Comparison of ENCODE assay signal across 12 cellular contexts in the genomic region with DNA sequence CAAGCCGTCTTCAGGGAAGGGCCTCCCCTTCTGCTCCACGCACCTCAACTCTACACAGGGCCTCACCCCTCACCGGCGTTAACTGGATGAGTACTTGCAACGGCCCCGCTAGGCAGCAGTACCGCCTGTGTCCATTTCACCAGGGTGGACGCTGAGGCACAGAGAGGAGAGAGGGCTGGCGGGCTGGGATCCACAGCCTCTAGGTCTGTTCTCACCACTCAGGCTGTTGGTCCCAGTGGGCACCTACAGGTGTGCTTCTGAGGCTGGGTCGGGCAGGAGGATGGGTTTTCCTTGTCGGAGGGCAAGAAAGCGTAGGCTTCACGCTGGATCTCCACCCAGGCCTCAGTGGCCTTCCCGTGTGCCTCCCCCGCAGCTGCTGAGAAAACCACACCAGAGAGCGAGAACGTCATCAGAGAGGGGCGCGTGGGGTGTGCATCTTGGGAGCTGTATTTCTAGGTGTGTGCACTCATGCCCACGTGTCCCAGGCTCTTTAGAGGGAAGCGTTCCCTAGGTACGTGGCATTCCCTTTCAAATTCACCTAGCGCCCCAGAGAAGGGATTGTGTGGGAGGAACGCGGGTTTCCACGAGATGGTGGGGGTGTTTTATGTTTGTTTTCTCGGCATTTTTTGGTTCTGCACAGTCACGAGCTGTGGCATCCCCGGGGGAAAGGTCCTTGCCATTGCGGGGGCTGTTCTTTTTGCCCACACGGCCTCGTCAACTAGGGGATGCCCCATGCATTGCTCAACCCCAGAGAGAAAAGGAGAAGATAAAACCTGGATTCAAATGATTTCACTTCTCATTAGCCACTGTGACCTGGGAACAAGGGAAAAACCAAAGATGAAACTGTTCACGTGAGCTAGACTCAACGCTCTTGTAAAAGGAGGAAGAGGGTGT.
DNase-seq lines count a peak whose midpoint lies in the region; ATAC-seq and TF ChIP-seq lines count a peak whose summit lies in the region.
"Had no signal": no experiment of that assay in that cellular context is flagged by ENCODE, and none has a peak within 500 bp of the region (broad histone marks: within the 10 kb centered on the region; RNA-seq: fewer than 3 reads in every experiment).

No MANE protein-coding gene starts in this region.

- no peak overlapping the region for H3K4me3 ChIP-seq in HL-60 (replicated peaks; ENCODE audit: insufficient read depth, low read length)
- H3K4me3 ChIP-seq: hepatocyte, SJSA1, uterus had no signal

- H3K27me3 Mint-ChIP-seq in activated CD4-positive, alpha-beta T cell treated with anti-CD3 and anti-CD28 coated beads for 36 hours, result peaks cover 6% of the 10 kb centered on the region
- H3K27me3 Mint-ChIP-seq in dendritic cell treated with granulocyte-macrophage colony-stimulating factor and Interleukin-4, amounts not matched to agents 40 ng/mL and 50 ng/mL, for 4 days, result peaks cover 38% of the 10 kb centered on the region

- peaks cover 29% of the 10 kb centered on the region for H3K4me1 Mint-ChIP-seq in activated CD4-positive, alpha-beta T cell treated with anti-CD3 and anti-CD28 coated beads for 36 hours
- peaks cover 76% of the 10 kb centered on the region for H3K4me1 Mint-ChIP-seq in dendritic cell treated with granulocyte-macrophage colony-stimulating factor and Interleukin-4, amounts not matched to agents 40 ng/mL and 50 ng/mL, for 4 days (ENCODE audit: low read depth)

- H3K4me3 Mint-ChIP-seq in activated CD4-positive, alpha-beta T cell treated with anti-CD3 and anti-CD28 coated beads for 36 hours, result no peak overlapping the region
- H3K4me3 Mint-ChIP-seq in dendritic cell treated with granulocyte-macrophage colony-stimulating factor and Interleukin-4, amounts not matched to agents 40 ng/mL and 50 ng/mL, for 4 days, result peak overlapping the region; percentile 52

- H3K27ac Mint-ChIP-seq in activated CD4-positive, alpha-beta T cell treated with anti-CD3 and anti-CD28 coated beads for 36 hours, result no peak overlapping the region
- peak overlapping the region; percentile 93 for H3K27ac Mint-ChIP-seq in dendritic cell treated with granulocyte-macrophage colony-stimulating factor and Interleukin-4, amounts not matched to agents 40 ng/mL and 50 ng/mL, for 4 days

- in situ Hi-C loops in G401 (cut with HindIII; ENCODE audit: low sequenced_read_pairs), result no loop called here

- TF ChIP-seq CTCF in HL-60 (IDR thresholded peaks at IDR 0.05; ENCODE audit: insufficient read depth, low read length), result no peak

- H3K27me3 ChIP-seq in HL-60 (ENCODE audit: insufficient read depth, poor library complexity, severe bottlenecking), result no peaks in the 10 kb centered on the region
- H3K27me3 ChIP-seq: hepatocyte, SJSA1, uterus had no signal

- ATAC-seq in activated CD4-positive, alpha-beta T cell treated with anti-CD3 and anti-CD28 coated beads for 36 hours, result peak; percentile 57
- ATAC-seq in HG03139 (IDR thresholded peaks at IDR 0.05; ENCODE audit: unreplicated experiment), result no peak

- POLR2A ChIA-PET in activated CD4-positive, alpha-beta T cell treated with anti-CD3 and anti-CD28 coated beads for 36 hours (lab: Charles Lee), result no interaction called here

- intact Hi-C loops in activated CD4-positive, alpha-beta T cell treated with anti-CD3 and anti-CD28 coated beads for 36 hours (cut with DNase I, micrococcal nuclease), result no loop called here
- intact Hi-C loops in dendritic cell treated with granulocyte-macrophage colony-stimulating factor and Interleukin-4, amounts not matched to agents 40 ng/mL and 50 ng/mL, for 4 days (cut with micrococcal nuclease), result loop anchor here (1.0 to 10.0 kb wide), 2 partner anchors 18 to 70 kb away; a partner anchor contains a TSS

- no peaks in the 10 kb centered on the region for H3K36me3 Mint-ChIP-seq in activated CD4-positive, alpha-beta T cell treated with anti-CD3 and anti-CD28 coated beads for 36 hours (ENCODE audit: low read depth)
- peaks cover 14% of the 10 kb centered on the region for H3K36me3 Mint-ChIP-seq in dendritic cell treated with granulocyte-macrophage colony-stimulating factor and Interleukin-4, amounts not matched to agents 40 ng/mL and 50 ng/mL, for 4 days (ENCODE audit: low read depth)

- CTCF ChIA-PET in activated CD4-positive, alpha-beta T cell treated with anti-CD3 and anti-CD28 coated beads for 36 hours (lab: Charles Lee), result interaction anchor here (1.2 to 1.3 kb wide), 2 partner anchors 104 to 369 kb away, joined by 3 to 4 read pairs; a partner anchor contains a TSS

- no peaks in the 10 kb centered on the region for H3K9me3 Mint-ChIP-seq in activated CD4-positive, alpha-beta T cell treated with anti-CD3 and anti-CD28 coated beads for 36 hours (ENCODE audit: low read depth)
- peaks cover 8% of the 10 kb centered on the region for H3K9me3 Mint-ChIP-seq in dendritic cell treated with granulocyte-macrophage colony-stimulating factor and Interleukin-4, amounts not matched to agents 40 ng/mL and 50 ng/mL, for 4 days

- peak; percentile 47 for DNase-seq in activated CD4-positive, alpha-beta T cell treated with anti-CD3 and anti-CD28 coated beads for 36 hours
- DNase-seq in activated CD4-positive, alpha-beta T cell treated with anti-CD3 and anti-CD28 coated beads for 1 hour, result no peak
- DNase-seq in HL-60 (ENCODE audit: low read depth in 1 of 2, low spot score in 1 of 2), result peak in 1 of 2 experiments; percentile 63
- peak; percentile 68 for DNase-seq in stimulated activated CD8-positive, alpha-beta memory T cell treated with anti-CD3 and anti-CD28 coated beads, Interleukin-4, amount 100 ng/mL, for 48 hours
- no peak for DNase-seq in COLO668 (lab: John Stamatoyannopoulos, UW; ENCODE audit: unreplicated experiment)
- no peak for DNase-seq in G401 (ENCODE audit: low spot score)
- DNase-seq: uterus had no signal

- H3K27ac ChIP-seq in HL-60 (replicated peaks), result peak overlapping the region; percentile 45
- H3K27ac ChIP-seq: hepatocyte, KMS-11, SJSA1, uterus had no signal

Comparison
In these comparisons a context has a peak if more than half of its experiments do, and no peak if none do; other contexts are left out.
1. DNase-seq: peak in activated CD4-positive, alpha-beta T cell treated with anti-CD3 and anti-CD28 coated beads for 36 hours (single experiment) and stimulated activated CD8-positive, alpha-beta memory T cell treated with anti-CD3 and anti-CD28 coated beads, Interleukin-4, amount 100 ng/mL, for 48 hours (single experiment); none in activated CD4-positive, alpha-beta T cell treated with anti-CD3 and anti-CD28 coated beads for 1 hour (single experiment), COLO668 (single experiment) and G401 (single experiment).